10 cellular contexts compared by ENCODE assay signal in genomic region chr17:38557395-38557794, GRCh38. TPM values are rescaled to one million over a fixed set of nuclear protein-coding genes. Genes with fewer than 3 reads are reported as not detected.
DNase-seq lines count a peak whose midpoint lies in the region; ATAC-seq and TF ChIP-seq lines count a peak whose summit lies in the region.
"Had no signal": no experiment of that assay in that cellular context is flagged by ENCODE, and none has a peak within 500 bp of the region (broad histone marks: within the 10 kb centered on the region; RNA-seq: fewer than 3 reads in every experiment).

No MANE protein-coding gene starts in this region.

- H3F3A ChIP-seq in PC-3 (ENCODE audit: low read length, unreplicated experiment): no peaks in the 10 kb centered on the region

- H3K9me3 ChIP-seq in CD8-positive, alpha-beta T cell (ENCODE audit: low read length): no peaks in the 10 kb centered on the region
- H3K9me3 ChIP-seq in PC-3 (ENCODE audit: low read length) (no peaks in the 10 kb centered on the region), osteoblast (ENCODE audit: low read depth, low read length) (no peaks in the 10 kb centered on the region)
- H3K9me3 ChIP-seq: tibial artery had no signal

- BruUV-seq in PC-3 (replicated peaks; lab: Mats Ljungman, UMichigan): no TSS peak

- intact Hi-C loops in CD8-positive, alpha-beta T cell (cut with DNase I, micrococcal nuclease): loop anchor here (5.0 kb wide), 3 partner anchors 195 to 905 kb away; partner anchors contain the start of genes CDK12 (in 1 of the 2), PSMB3 (in 1 of the 2) and SOCS7 (in 1 of the 2)
- intact Hi-C loops in PC-3 (cut with micrococcal nuclease): no loop called here

- H3K27ac ChIP-seq in CD8-positive, alpha-beta T cell (ENCODE audit: low read depth, low read length): no peak overlapping the region
- H3K27ac ChIP-seq in PC-3 (ENCODE audit: low read length) (peak overlapping the region; percentile 80), osteoblast (ENCODE audit: low read depth, low read length) (no peak overlapping the region)
- H3K27ac ChIP-seq: tibial artery had no signal

- no peak for TF ChIP-seq CTCF in CD8-positive, alpha-beta T cell (IDR thresholded peaks at IDR 0.05)
- TF ChIP-seq CTCF in PC-3 (conservative IDR thresholded peaks at IDR 0.05; ENCODE audit: low read depth, low read length): no peak
- no peak for TF ChIP-seq CTCF in epithelial cell of proximal tubule (conservative IDR thresholded peaks at IDR 0.05; ENCODE audit: low read depth, low read length)
- no peak for TF ChIP-seq CTCF in osteoblast (IDR thresholded peaks at IDR 0.05; ENCODE audit: extremely low read depth, low read depth, low read length)

- peaks cover 4% of the 10 kb centered on the region for H3K36me3 Mint-ChIP-seq in CD8-positive, alpha-beta T cell

- H4K20me1 ChIP-seq in PC-3 (ENCODE audit: low read length) (no peaks in the 10 kb centered on the region), osteoblast (ENCODE audit: insufficient read depth, low read length) (peaks cover 8% of the 10 kb centered on the region)

- H3K27ac Mint-ChIP-seq in CD8-positive, alpha-beta T cell: no peak overlapping the region
- H3K27ac Mint-ChIP-seq: T-helper 2 cell treated with Interferon-gamma antibody and Interleukin-4, amounts not matched to agents 5 μg/mL and 100 μg/mL, for 36 hours had no signal

- DNase-seq in CD8-positive, alpha-beta T cell: no peak
- DNase-seq in PC-3: no peak
- no peak for DNase-seq in epithelial cell of proximal tubule (ENCODE audit: low read depth)
- no peak for DNase-seq in osteoblast (ENCODE audit: insufficient read length, low spot score, missing footprints)
- DNase-seq in amygdala (lab: John Stamatoyannopoulos, UW): no peak
- DNase-seq in NCI-H1417 treated with DMSO at 0.1 percent for 48 hours (lab: John Stamatoyannopoulos, UW): no peak
- no peak for DNase-seq in NCI-H1436 treated with DMSO at 0.1 percent for 48 hours (lab: John Stamatoyannopoulos, UW)

- H3K36me3 ChIP-seq in CD8-positive, alpha-beta T cell (ENCODE audit: insufficient read depth, low read length): no peaks in the 10 kb centered on the region
- H3K36me3 ChIP-seq in PC-3 (ENCODE audit: low read depth, low read length) (no peaks in the 10 kb centered on the region), osteoblast (ENCODE audit: insufficient read depth, low read length) (no peaks in the 10 kb centered on the region)
- H3K36me3 ChIP-seq: tibial artery had no signal

- no peaks in the 10 kb centered on the region for H3K79me2 ChIP-seq in PC-3 (ENCODE audit: low read length)
- H3K79me2 ChIP-seq in osteoblast (ENCODE audit: insufficient read depth, low read length): no peaks in the 10 kb centered on the region

- peaks cover 21% of the 10 kb centered on the region for H3K4me1 ChIP-seq in CD8-positive, alpha-beta T cell (ENCODE audit: insufficient read depth, low read length)
- peaks cover 39% of the 10 kb centered on the region for H3K4me1 ChIP-seq in PC-3 (ENCODE audit: insufficient read depth, low read length)
- peaks cover 5% of the 10 kb centered on the region for H3K4me1 ChIP-seq in osteoblast (ENCODE audit: insufficient read depth, low read length)

- peak overlapping the region; percentile 33 for H3K9ac ChIP-seq in PC-3 (ENCODE audit: low read length)

- CTCF ChIA-PET in CD8-positive, alpha-beta T cell (lab: Charles Lee): interaction anchor here (0.6 to 14.0 kb wide), 25 partner anchors 9 to 197 kb away, joined by 3 to 262 read pairs (median 4); no protein-coding TSS in a partner anchor
- CTCF ChIA-PET in PC-3 (lab: Charles Lee): interaction anchor here (0.5 to 1.4 kb wide), 13 partner anchors 13 to 257 kb away, joined by 3 to 36 read pairs (median 6); no protein-coding TSS in a partner anchor

- no peaks in the 10 kb centered on the region for H3K9me2 ChIP-seq in PC-3 (replicated peaks; ENCODE audit: low read length)

- peaks cover 12% of the 10 kb centered on the region for H3K27me3 ChIP-seq in CD8-positive, alpha-beta T cell (ENCODE audit: insufficient read depth, low read length)
- no peaks in the 10 kb centered on the region for H3K27me3 ChIP-seq in PC-3 (ENCODE audit: low read length)
- peaks cover 39% of the 10 kb centered on the region for H3K27me3 ChIP-seq in osteoblast (ENCODE audit: insufficient read depth, low read length)

- H3K4me2 ChIP-seq in PC-3 (ENCODE audit: low read length) (peak overlapping the region; percentile 37), osteoblast (ENCODE audit: insufficient read depth, low read length) (peak overlapping the region; percentile 68)

- POLR2A ChIA-PET in CD8-positive, alpha-beta T cell (lab: Charles Lee): interaction anchor here (1.3 to 2.3 kb wide), 2 partner anchors 25 to 27 kb away, joined by 4 to 8 read pairs; no protein-coding TSS in a partner anchor
- POLR2A ChIA-PET in PC-3 (lab: Charles Lee; ENCODE audit: unreplicated experiment): interaction anchor here (0.6 kb wide), 1 partner anchor 8 kb away, joined by 4 read pairs; no protein-coding TSS in a partner anchor

- H2AFZ ChIP-seq in PC-3 (ENCODE audit: low read length) (0 out of 2 replicates have a peak overlapping the region, but pooled peaks have one; percentile 20), osteoblast (ENCODE audit: low read length) (peak overlapping the region; percentile 47)

- no peaks in the 10 kb centered on the region for H3K9me3 Mint-ChIP-seq in CD8-positive, alpha-beta T cell
- H3K9me3 Mint-ChIP-seq: T-helper 2 cell treated with Interferon-gamma antibody and Interleukin-4, amounts not matched to agents 5 μg/mL and 100 μg/mL, for 36 hours had no signal

- no peak for ATAC-seq in CD8-positive, alpha-beta T cell
- no peak for ATAC-seq in PC-3
- ATAC-seq in GM19023 (IDR thresholded peaks at IDR 0.05; ENCODE audit: unreplicated experiment): no peak

- H3K27me3 Mint-ChIP-seq in CD8-positive, alpha-beta T cell (ENCODE audit: low read depth): peaks cover 19% of the 10 kb centered on the region

- H3K4me1 Mint-ChIP-seq in CD8-positive, alpha-beta T cell (ENCODE audit: low read depth): peaks cover 26% of the 10 kb centered on the region

- peak overlapping the region; percentile 51 for H3K4me3 Mint-ChIP-seq in CD8-positive, alpha-beta T cell

- no peak overlapping the region for H3K4me3 ChIP-seq in CD8-positive, alpha-beta T cell (ENCODE audit: low read depth, low read length)
- H3K4me3 ChIP-seq in PC-3 (ENCODE audit: low read length): peak overlapping the region; percentile 14; the same call in 1 of the 2 replicates
- H3K4me3 ChIP-seq in epithelial cell of proximal tubule (ENCODE audit: low read depth, low read length): peak overlapping the region; percentile 19
- H3K4me3 ChIP-seq in osteoblast (ENCODE audit: insufficient read depth, low read length): peak overlapping the region; percentile 43

RNA-seq across cellular contexts. Expression of gene SRCIN1, which starts 48.4 kb away (rescaled TPM):
- total RNA-seq in CD8-positive, alpha-beta T cell: under 1 TPM; 0.47 to 0.52 TPM
- total RNA-seq in PC-3 (2014; rRNA removed) (1.8 and 2.6 TPM in 2 replicates), epithelial cell of proximal tubule (0.07 and 2.1 TPM in 2 replicates), osteoblast (not detected in 2 replicates)
